Comparison of ENCODE assay signal across 20 cellular contexts in the genomic region with DNA sequence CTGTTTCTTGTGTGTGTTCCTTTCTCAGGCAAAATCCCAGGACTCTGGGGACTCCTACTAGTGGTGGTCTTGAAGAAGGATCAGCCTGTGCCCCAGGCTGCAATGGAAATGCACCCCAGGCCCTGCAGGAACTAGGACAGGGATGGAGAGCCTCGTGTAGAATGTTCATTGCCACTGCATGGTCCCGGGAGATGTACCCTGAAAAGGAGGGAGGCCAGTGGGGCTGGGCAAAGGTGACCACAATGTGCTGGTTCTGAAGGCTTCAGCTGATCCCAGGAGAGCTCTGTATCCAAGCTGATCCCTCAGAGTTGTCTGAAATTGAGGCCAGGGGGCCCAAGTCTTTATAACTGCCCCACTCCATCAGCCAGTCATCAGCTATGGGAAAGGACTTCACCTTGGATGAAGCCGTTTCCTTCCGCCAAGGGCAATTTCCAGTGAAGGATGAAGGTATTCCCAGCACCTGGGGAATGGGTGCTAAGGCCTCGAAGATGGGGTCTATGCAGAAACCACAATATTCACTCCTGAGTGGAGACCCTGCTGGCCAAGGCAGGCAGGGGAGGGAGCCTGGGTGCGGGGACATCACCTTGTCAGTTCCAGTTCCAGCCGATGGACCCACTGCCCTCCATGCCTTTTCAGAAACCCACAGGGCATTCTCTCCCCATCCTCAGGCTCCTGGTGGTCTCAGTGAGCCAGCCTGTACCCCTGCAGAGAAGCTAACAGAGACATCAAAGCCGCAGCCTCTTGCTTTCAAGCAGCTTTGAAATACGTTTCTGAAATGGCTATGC. TPM values are rescaled to one million over a fixed set of nuclear protein-coding genes. Genes with fewer than 3 reads are reported as not detected.
"Had no signal": no experiment of that assay in that cellular context is flagged by ENCODE, and none has a peak within 500 bp of the region (broad histone marks: within the 10 kb centered on the region; RNA-seq: fewer than 3 reads in every experiment).

No MANE protein-coding gene starts in this region.

- DNase-seq: colonic mucosa; effector CD8-positive, alpha-beta T cell; foreskin keratinocyte; heart left ventricle; hippocampal formation; left ventricle myocardium superior; lower lobe of right lung; nucleus accumbens; psoas muscle; right cardiac atrium; stimulated activated CD4-positive, alpha-beta T cell treated with anti-CD3 and anti-CD28 coated beads, Interleukin-15, amount 100 ng/mL, for 24 hours; stimulated activated CD4-positive, alpha-beta T cell treated with anti-CD3 and anti-CD28 coated beads, Interleukin-4, amount 100 ng/mL, for 1 hour; stimulated activated CD8-positive, alpha-beta memory T cell treated with anti-CD3 and anti-CD28 coated beads, Interleukin-4, amount 100 ng/mL, for 48 hours; stimulated activated naive CD4-positive, alpha-beta T cell; stimulated activated naive CD8-positive, alpha-beta T cell treated with anti-CD3 and anti-CD28 coated beads, Interleukin-15, amount 100 ng/mL, for 72 hours; thyroid gland; trophoblast cell had no signal

RNA-seq across cellular contexts. Expression of gene CDH5, which starts 59.9 kb away (rescaled TPM):
- total RNA-seq: chondrocyte, fibroblast of lung, osteocyte had no signal
